Comparison of ENCODE assay signal across 11 cellular contexts in genomic region chr9:84759300-84759750, GRCh38.
DNase-seq lines count a peak whose midpoint lies in the region; ATAC-seq and TF ChIP-seq lines count a peak whose summit lies in the region.
"Had no signal": no experiment of that assay in that cellular context is flagged by ENCODE, and none has a peak within 500 bp of the region (broad histone marks: within the 10 kb centered on the region; RNA-seq: fewer than 3 reads in every experiment).

No MANE protein-coding gene starts in this region.

- H3K4me3 ChIP-seq in breast epithelium = no peak overlapping the region

- H3K27me3 Mint-ChIP-seq in MCF 10A (ENCODE audit: insufficient read depth, unreplicated experiment) = no peaks in the 10 kb centered on the region
- H3K27me3 Mint-ChIP-seq in stimulated activated naive B cell treated with anti-CD40 and anti-IgM and Interleukin-4, amounts not matched to agents 10 μg/mL and 1 μg/mL and 100 μg/mL, for 72 hours = peaks cover 4 to 7% of the 10 kb centered on the region in 2 donors

- no peaks in the 10 kb centered on the region for H3K27me3 ChIP-seq in breast epithelium

- CTCF ChIA-PET in MCF 10A (lab: Yijun Ruan, JAX) = interaction anchor here (1.3 kb wide), 1 partner anchor 29 kb away, joined by 6 read pairs; no protein-coding TSS in a partner anchor

- peak; percentile 62 for DNase-seq in MCF 10A (ENCODE audit: unreplicated experiment)
- no peak for DNase-seq in breast epithelium (ENCODE audit: low spot score in 2 of 2)
- peak; percentile 24 to 50 for DNase-seq in activated CD4-positive, alpha-beta T cell treated with anti-CD3 and anti-CD28 coated beads, Interleukin-2, amount 50 U/mL, for 48 hours
- peak; percentile 29 for DNase-seq in stimulated activated naive B cell treated with anti-CD40 and anti-IgM and Interleukin-4, amounts not matched to agents 10 μg/mL and 1 μg/mL and 100 μg/mL, for 72 hours
- DNase-seq in DMS79 (lab: John Stamatoyannopoulos, UW) = no peak
- DNase-seq in amygdala (lab: John Stamatoyannopoulos, UW) = no peak
- DNase-seq in NCI-H446 treated with DMSO at 0.1 percent for 48 hours (lab: John Stamatoyannopoulos, UW) = no peak
- DNase-seq: activated CD4-positive, CD25-positive, alpha-beta regulatory T cell; effector CD8-positive, alpha-beta T cell; NCI-H2081 treated with DMSO at 0.1 percent for 48 hours had no signal

- H3K27ac Mint-ChIP-seq in MCF 10A (ENCODE audit: low read depth, unreplicated experiment) = peak overlapping the region; percentile 77
- peak overlapping the region; percentile 79 for H3K27ac Mint-ChIP-seq in stimulated activated naive B cell treated with anti-CD40 and anti-IgM and Interleukin-4, amounts not matched to agents 10 μg/mL and 1 μg/mL and 100 μg/mL, for 72 hours

- no peak for TF ChIP-seq POLR2A in breast epithelium (IDR thresholded peaks at IDR 0.05)

- ATAC-seq in HG02973 (IDR thresholded peaks at IDR 0.05; ENCODE audit: unreplicated experiment) = peak; percentile 56
- peak; percentile 89 for ATAC-seq in stimulated activated naive B cell treated with anti-CD40 and anti-IgM and Interleukin-4, amounts not matched to agents 10 μg/mL and 1 μg/mL and 100 μg/mL, for 72 hours (replicated peaks)

- TF ChIP-seq CTCF in MCF 10A (IDR thresholded peaks at IDR 0.05; ENCODE audit: unreplicated experiment) (no peak), breast epithelium (IDR thresholded peaks at IDR 0.05) (no peak)

- POLR2A ChIA-PET in MCF 10A (lab: Yijun Ruan, JAX) = interaction anchor here (0.8 to 2.0 kb wide), 6 partner anchors 10 to 346 kb away, joined by 3 to 9 read pairs (median 4); no protein-coding TSS in a partner anchor

- no TSS peak for BruUV-seq in MCF 10A (replicated peaks; lab: Mats Ljungman, UMichigan)

- peaks cover 0 to 9% of the 10 kb centered on the region in 2 donors for H3K4me1 ChIP-seq in breast epithelium

- peaks cover 12% of the 10 kb centered on the region for H3K4me1 Mint-ChIP-seq in MCF 10A (ENCODE audit: insufficient read depth, unreplicated experiment)
- peaks cover 6 to 11% of the 10 kb centered on the region in 2 donors for H3K4me1 Mint-ChIP-seq in stimulated activated naive B cell treated with anti-CD40 and anti-IgM and Interleukin-4, amounts not matched to agents 10 μg/mL and 1 μg/mL and 100 μg/mL, for 72 hours

- H3K36me3 ChIP-seq in breast epithelium = no peaks in the 10 kb centered on the region

- intact Hi-C loops in MCF 10A (cut with micrococcal nuclease) (no loop called here), breast epithelium (cut with DNase I; ENCODE audit: low total_unique reads) (no loop called here)

- no peak overlapping the region for H3K4me3 Mint-ChIP-seq in MCF 10A (ENCODE audit: unreplicated experiment)
- peak overlapping the region in 1 of 2 donors; percentile 21 for H3K4me3 Mint-ChIP-seq in stimulated activated naive B cell treated with anti-CD40 and anti-IgM and Interleukin-4, amounts not matched to agents 10 μg/mL and 1 μg/mL and 100 μg/mL, for 72 hours

- H3K36me3 Mint-ChIP-seq in MCF 10A (ENCODE audit: insufficient read depth, unreplicated experiment) = no peaks in the 10 kb centered on the region
- peaks cover 0 to 2% of the 10 kb centered on the region in 2 donors for H3K36me3 Mint-ChIP-seq in stimulated activated naive B cell treated with anti-CD40 and anti-IgM and Interleukin-4, amounts not matched to agents 10 μg/mL and 1 μg/mL and 100 μg/mL, for 72 hours

- peak overlapping the region in 1 of 2 donors; percentile 43 for H3K27ac ChIP-seq in breast epithelium

- H3K9me3 Mint-ChIP-seq in MCF 10A (ENCODE audit: unreplicated experiment) = no peaks in the 10 kb centered on the region
- peaks cover 0 to 3% of the 10 kb centered on the region in 2 donors for H3K9me3 Mint-ChIP-seq in stimulated activated naive B cell treated with anti-CD40 and anti-IgM and Interleukin-4, amounts not matched to agents 10 μg/mL and 1 μg/mL and 100 μg/mL, for 72 hours

- H3K9me3 ChIP-seq in breast epithelium = no peaks in the 10 kb centered on the region

Comparison
In these comparisons a context has a peak if more than half of its experiments do, and no peak if none do; other contexts are left out.
1. DNase-seq: peak in MCF 10A (single experiment), activated CD4-positive, alpha-beta T cell treated with anti-CD3 and anti-CD28 coated beads, Interleukin-2, amount 50 U/mL, for 48 hours (2 of 2) and stimulated activated naive B cell treated with anti-CD40 and anti-IgM and Interleukin-4, amounts not matched to agents 10 μg/mL and 1 μg/mL and 100 μg/mL, for 72 hours (single experiment); none in breast epithelium (0 of 2), DMS79 (single experiment), amygdala (0 of 56) and NCI-H446 treated with DMSO at 0.1 percent for 48 hours (single experiment).